ENCODE assay signal across 13 cellular contexts in the genomic region with DNA sequence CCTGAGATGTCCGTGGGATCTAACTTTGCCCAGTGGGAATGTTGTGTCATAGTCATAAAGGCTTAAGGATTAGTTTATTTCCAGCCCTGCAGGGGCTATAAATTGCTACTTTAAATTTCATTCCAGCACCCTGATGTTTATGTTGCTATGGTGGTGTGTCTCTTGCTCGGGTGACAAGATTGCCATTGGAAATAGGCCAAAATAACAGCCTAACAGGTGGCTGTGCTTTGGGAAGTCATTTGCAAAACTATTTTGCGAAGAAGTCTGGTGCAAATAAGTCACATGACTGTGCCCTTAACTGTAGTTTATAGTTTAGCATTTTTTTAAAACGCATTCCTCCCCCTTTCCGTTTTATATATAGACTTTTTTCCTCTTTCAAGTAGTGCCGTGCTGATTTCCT. TPM values are rescaled to one million over a fixed set of nuclear protein-coding genes. Genes with fewer than 3 reads are reported as not detected.
A peak's percentile ranks its signal among the peaks of the same experiment; 100 is the strongest.
DNase-seq lines count a peak whose midpoint lies in the region; FAIRE-seq and TF ChIP-seq lines count a peak whose summit lies in the region.
"Had no signal": no experiment of that assay in that cellular context is flagged by ENCODE, and none has a peak within 500 bp of the region (broad histone marks: within the 10 kb centered on the region; RNA-seq: fewer than 3 reads in every experiment).

No MANE protein-coding gene starts in this region.

- peak overlapping the region; percentile 52 for H3K27ac Mint-ChIP-seq in activated CD4-positive, alpha-beta memory T cell treated with anti-CD3 and anti-CD28 coated beads for 36 hours
- no peak overlapping the region for H3K27ac Mint-ChIP-seq in activated CD4-positive, alpha-beta memory T cell treated with anti-CD3 and anti-CD28 coated beads, Interleukin-2, amount 10 ng/mL, durations not matched to agents 7 days and 5 days
- peak overlapping the region in 3 of 5 experiments; percentile 51 to 66 (median 54) for H3K27ac Mint-ChIP-seq in brain
- peak overlapping the region; percentile 4 for H3K27ac Mint-ChIP-seq in nephron progenitor cell

- FAIRE-seq in kidney (lab: Jason Lieb, UNC), result no peak

- CTCF ChIA-PET in activated CD4-positive, alpha-beta memory T cell treated with anti-CD3 and anti-CD28 coated beads for 36 hours (lab: Charles Lee), result no interaction called here
- CTCF ChIA-PET in activated CD4-positive, alpha-beta memory T cell treated with anti-CD3 and anti-CD28 coated beads, Interleukin-2, amount 10 ng/mL, durations not matched to agents 7 days and 5 days (lab: Charles Lee), result interaction anchor here (1.1 kb wide), 1 partner anchor 75 kb away, joined by 4 read pairs; no protein-coding TSS in a partner anchor

- no peaks in the 10 kb centered on the region for H3K27me3 Mint-ChIP-seq in activated CD4-positive, alpha-beta memory T cell treated with anti-CD3 and anti-CD28 coated beads for 36 hours
- no peaks in the 10 kb centered on the region for H3K27me3 Mint-ChIP-seq in activated CD4-positive, alpha-beta memory T cell treated with anti-CD3 and anti-CD28 coated beads, Interleukin-2, amount 10 ng/mL, durations not matched to agents 7 days and 5 days
- no peaks in the 10 kb centered on the region for H3K27me3 Mint-ChIP-seq in brain
- no peaks in the 10 kb centered on the region for H3K27me3 Mint-ChIP-seq in nephron progenitor cell (ENCODE audit: low read depth, poor library complexity)

- no peaks in the 10 kb centered on the region for H3K27me3 ChIP-seq in Loucy (ENCODE audit: insufficient read depth, low read length, poor library complexity, severe bottlenecking)

- H3K36me3 ChIP-seq in Loucy (ENCODE audit: insufficient read depth, low read length), result no peaks in the 10 kb centered on the region
- H3K36me3 ChIP-seq in kidney (ENCODE audit: control insufficient read depth in 1 of 2, insufficient read depth in 2 of 2, low read length in 2 of 2), result no peaks in the 10 kb centered on the region

- TF ChIP-seq CTCF in Loucy (conservative IDR thresholded peaks at IDR 0.05; ENCODE audit: low read length), result no peak
- no peak for TF ChIP-seq CTCF in brain (conservative IDR thresholded peaks at IDR 0.05)
- no peak for TF ChIP-seq CTCF in nephron progenitor cell (IDR thresholded peaks at IDR 0.05)
- TF ChIP-seq CTCF in kidney (IDR thresholded peaks at IDR 0.05; ENCODE audit: borderline replicate concordance, extremely low read depth, insufficient read depth), result no peak

- intact Hi-C loops in activated CD4-positive, alpha-beta memory T cell treated with anti-CD3 and anti-CD28 coated beads for 36 hours (cut with micrococcal nuclease), result no loop called here
- intact Hi-C loops in kidney (cut with DNase I), result no loop called here

- no peak overlapping the region for H3K9ac ChIP-seq in Loucy (ENCODE audit: low read depth, low read length, poor library complexity, severe bottlenecking)
- H3K9ac ChIP-seq in kidney (ENCODE audit: low read length in 2 of 2), result no peak overlapping the region

- DNase-seq in activated CD4-positive, alpha-beta memory T cell treated with anti-CD3 and anti-CD28 coated beads for 36 hours, result no peak
- DNase-seq in activated CD4-positive, alpha-beta memory T cell treated with anti-CD3 and anti-CD28 coated beads, Interleukin-2, amount 10 ng/mL, durations not matched to agents 7 days and 5 days, result no peak
- DNase-seq in nephron progenitor cell (no peak), NCI-H524 treated with DMSO at 0.1 percent for 48 hours (lab: John Stamatoyannopoulos, UW) (no peak), kidney (no peak), mucosa of gallbladder (ENCODE audit: low spot score) (no peak)
- DNase-seq: AML-193, caudate nucleus, glutamatergic neuron, NCI-H1694 treated with DMSO at 0.1 percent for 48 hours, SHP77 treated with DMSO at 0.1 percent for 48 hours had no signal

- peak overlapping the region; percentile 47 for H3K4me2 ChIP-seq in Loucy (ENCODE audit: low read depth, low read length, poor library complexity, severe bottlenecking)

- H3K9me3 ChIP-seq in Loucy (ENCODE audit: insufficient read depth, low read depth, low read length), result no peaks in the 10 kb centered on the region
- no peaks in the 10 kb centered on the region for H3K9me3 ChIP-seq in kidney (ENCODE audit: control insufficient read depth in 1 of 2, low read length in 2 of 2)

- H3K4me1 Mint-ChIP-seq in activated CD4-positive, alpha-beta memory T cell treated with anti-CD3 and anti-CD28 coated beads for 36 hours (ENCODE audit: low read depth), result peaks cover 52% of the 10 kb centered on the region
- H3K4me1 Mint-ChIP-seq in activated CD4-positive, alpha-beta memory T cell treated with anti-CD3 and anti-CD28 coated beads, Interleukin-2, amount 10 ng/mL, durations not matched to agents 7 days and 5 days, result peaks cover 20% of the 10 kb centered on the region
- H3K4me1 Mint-ChIP-seq in brain (peaks cover 18% of the 10 kb centered on the region), nephron progenitor cell (peaks cover 16% of the 10 kb centered on the region)

- no peaks in the 10 kb centered on the region for H3K9me2 ChIP-seq in Loucy (replicated peaks; ENCODE audit: low read depth, low read length)

- H3F3A ChIP-seq in Loucy (ENCODE audit: low read depth), result no peaks in the 10 kb centered on the region

- no peaks in the 10 kb centered on the region for H4K20me1 ChIP-seq in Loucy (ENCODE audit: insufficient read depth, low read length, poor library complexity, severe bottlenecking)

- no peaks in the 10 kb centered on the region for H3K36me3 Mint-ChIP-seq in activated CD4-positive, alpha-beta memory T cell treated with anti-CD3 and anti-CD28 coated beads for 36 hours
- peaks cover 10% of the 10 kb centered on the region for H3K36me3 Mint-ChIP-seq in activated CD4-positive, alpha-beta memory T cell treated with anti-CD3 and anti-CD28 coated beads, Interleukin-2, amount 10 ng/mL, durations not matched to agents 7 days and 5 days (ENCODE audit: low read depth)
- H3K36me3 Mint-ChIP-seq in brain, result peaks cover 46% of the 10 kb centered on the region
- H3K36me3 Mint-ChIP-seq in nephron progenitor cell (ENCODE audit: low read depth), result peaks cover 33% of the 10 kb centered on the region

- H3K4me3 ChIP-seq in Loucy (ENCODE audit: low read length, poor library complexity, severe bottlenecking) (peak overlapping the region; percentile 4), kidney (ENCODE audit: low read length in 2 of 2) (no peak overlapping the region)

- H3K4me1 ChIP-seq in Loucy (ENCODE audit: insufficient read depth, low read length, poor library complexity, severe bottlenecking) (peaks cover 13% of the 10 kb centered on the region), kidney (ENCODE audit: control insufficient read depth in 1 of 2, insufficient read depth in 1 of 2, low read depth in 1 of 2, low read length in 2 of 2) (peaks cover 0 to 5% of the 10 kb centered on the region in 2 donors)

- 0 out of 2 replicates have a peak, but pooled peaks cover 5% of the 10 kb centered on the region for H3K79me2 ChIP-seq in Loucy (ENCODE audit: insufficient read depth, low read length)

- POLR2A ChIA-PET in activated CD4-positive, alpha-beta memory T cell treated with anti-CD3 and anti-CD28 coated beads for 36 hours (lab: Charles Lee), result no interaction called here
- POLR2A ChIA-PET in activated CD4-positive, alpha-beta memory T cell treated with anti-CD3 and anti-CD28 coated beads, Interleukin-2, amount 10 ng/mL, durations not matched to agents 7 days and 5 days (lab: Charles Lee), result no interaction called here

- no peaks in the 10 kb centered on the region for H3K9me3 Mint-ChIP-seq in activated CD4-positive, alpha-beta memory T cell treated with anti-CD3 and anti-CD28 coated beads for 36 hours
- no peaks in the 10 kb centered on the region for H3K9me3 Mint-ChIP-seq in activated CD4-positive, alpha-beta memory T cell treated with anti-CD3 and anti-CD28 coated beads, Interleukin-2, amount 10 ng/mL, durations not matched to agents 7 days and 5 days
- H3K9me3 Mint-ChIP-seq in brain (peaks cover 3 to 19% (median 7%) of the 10 kb centered on the region in 5 experiments), nephron progenitor cell (peaks cover 20% of the 10 kb centered on the region)

- H3K4me3 Mint-ChIP-seq in activated CD4-positive, alpha-beta memory T cell treated with anti-CD3 and anti-CD28 coated beads for 36 hours, result peak overlapping the region; percentile 33
- H3K4me3 Mint-ChIP-seq in activated CD4-positive, alpha-beta memory T cell treated with anti-CD3 and anti-CD28 coated beads, Interleukin-2, amount 10 ng/mL, durations not matched to agents 7 days and 5 days, result no peak overlapping the region
- H3K4me3 Mint-ChIP-seq in brain, result no peak overlapping the region
- no peak overlapping the region for H3K4me3 Mint-ChIP-seq in nephron progenitor cell

- H2AFZ ChIP-seq in Loucy (ENCODE audit: low read length), result 0 out of 2 replicates have a peak overlapping the region, but pooled peaks have one; percentile 59

- no peak overlapping the region for H3K27ac ChIP-seq in kidney (ENCODE audit: low read depth in 2 of 2, low read length in 2 of 2)

RNA-seq across cellular contexts. Expression of gene PITPNC1, which starts 23.1 kb away (rescaled TPM):
- 10 to 100 TPM; 35.7 to 37.3 TPM for total RNA-seq in activated CD4-positive, alpha-beta memory T cell treated with anti-CD3 and anti-CD28 coated beads for 36 hours
- 10 to 100 TPM; 29.1 to 31.1 TPM for total RNA-seq in activated CD4-positive, alpha-beta memory T cell treated with anti-CD3 and anti-CD28 coated beads, Interleukin-2, amount 10 ng/mL, durations not matched to agents 7 days and 5 days
- polyA plus RNA-seq in brain (ENCODE audit: insufficient read depth, low read depth, low replicate concordance) (34.7 TPM), kidney (ENCODE audit: insufficient read depth, low read depth, low replicate concordance) (14.2 TPM)
- total RNA-seq in kidney (41.3 TPM), mucosa of gallbladder (35.0 TPM)

RNA-seq across cellular contexts. Expression of gene PSMD12, which starts 33.8 kb away (rescaled TPM):
- 10 to 100 TPM; 94.0 to 98.6 TPM for total RNA-seq in activated CD4-positive, alpha-beta memory T cell treated with anti-CD3 and anti-CD28 coated beads for 36 hours
- total RNA-seq in activated CD4-positive, alpha-beta memory T cell treated with anti-CD3 and anti-CD28 coated beads, Interleukin-2, amount 10 ng/mL, durations not matched to agents 7 days and 5 days, result 10 to 100 TPM; 49.3 to 50.0 TPM
- polyA plus RNA-seq in brain (ENCODE audit: insufficient read depth, low read depth, low replicate concordance) (26.2 TPM), kidney (ENCODE audit: insufficient read depth, low read depth, low replicate concordance) (26.0 TPM)
- total RNA-seq in kidney (46.0 TPM), mucosa of gallbladder (34.4 TPM)
